ENCODE assay signal across 12 cellular contexts in the genomic region with DNA sequence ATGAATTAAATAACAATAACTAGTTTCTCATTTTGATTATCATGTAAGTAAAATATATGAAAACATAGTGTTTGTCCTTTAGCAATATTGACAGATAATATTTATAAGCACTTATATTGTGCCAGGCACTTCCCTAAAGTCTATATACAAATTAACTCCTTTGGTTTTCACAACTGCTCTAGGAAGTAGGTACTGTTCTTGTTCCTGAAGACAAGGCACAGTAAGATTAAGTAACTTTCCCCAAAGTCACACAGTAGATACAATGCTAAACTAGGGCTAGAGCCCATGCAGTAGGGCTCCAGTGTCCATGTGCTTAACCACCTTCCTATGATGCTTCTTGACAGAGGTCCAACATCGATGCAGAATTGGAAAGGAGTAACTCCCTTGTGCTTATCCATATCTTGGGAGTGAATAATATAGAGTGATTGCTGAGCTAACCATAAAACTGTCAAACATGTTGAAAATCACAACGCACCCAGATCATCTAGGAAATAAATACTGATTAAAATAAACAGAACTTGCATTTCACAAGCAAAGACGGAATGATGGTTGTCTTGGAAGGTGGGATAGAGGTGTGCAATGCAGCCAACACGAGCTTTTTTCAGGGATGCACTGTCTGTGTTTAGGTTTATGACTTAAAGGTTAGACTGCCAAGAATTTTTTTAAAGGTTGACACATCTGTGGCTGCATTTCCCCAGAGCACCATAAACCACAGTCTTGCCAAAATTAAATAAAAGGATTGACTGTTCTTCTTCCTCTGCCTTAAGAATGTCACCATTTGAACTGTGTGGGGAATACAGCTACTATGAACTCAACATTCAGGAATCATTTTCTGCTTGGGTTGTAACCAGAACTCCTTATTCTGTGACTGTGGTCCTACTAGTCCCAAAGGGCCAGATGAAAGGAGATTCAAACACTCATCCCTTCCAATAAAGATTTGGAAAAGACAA.
A peak's percentile ranks its signal among the peaks of the same experiment; 100 is the strongest.
DNase-seq lines count a peak whose midpoint lies in the region; ATAC-seq and TF ChIP-seq lines count a peak whose summit lies in the region.
"Had no signal": no experiment of that assay in that cellular context is flagged by ENCODE, and none has a peak within 500 bp of the region (broad histone marks: within the 10 kb centered on the region; RNA-seq: fewer than 3 reads in every experiment).

No MANE protein-coding gene starts in this region.

- H3K9me3 Mint-ChIP-seq in activated CD8-positive, alpha-beta T cell treated with anti-CD3 and anti-CD28 coated beads for 36 hours: no peaks in the 10 kb centered on the region

- peaks cover 89% of the 10 kb centered on the region for H3K4me1 Mint-ChIP-seq in activated CD8-positive, alpha-beta T cell treated with anti-CD3 and anti-CD28 coated beads for 36 hours (ENCODE audit: low read depth)

- peak overlapping the region; percentile 79 for H3K27ac Mint-ChIP-seq in activated CD8-positive, alpha-beta T cell treated with anti-CD3 and anti-CD28 coated beads for 36 hours

- CTCF ChIA-PET in activated CD8-positive, alpha-beta T cell treated with anti-CD3 and anti-CD28 coated beads for 36 hours (lab: Charles Lee): interaction anchor here (1.1 to 1.2 kb wide), 2 partner anchors 80 to 117 kb away, joined by 3 to 4 read pairs; no protein-coding TSS in a partner anchor

- intact Hi-C loops in activated CD8-positive, alpha-beta T cell treated with anti-CD3 and anti-CD28 coated beads for 36 hours (cut with micrococcal nuclease): no loop called here

- ATAC-seq in activated CD8-positive, alpha-beta T cell treated with anti-CD3 and anti-CD28 coated beads for 36 hours: no peak
- no peak for ATAC-seq in HG02885 (IDR thresholded peaks at IDR 0.05; ENCODE audit: poor library complexity, unreplicated experiment)
- ATAC-seq in GM21723 (IDR thresholded peaks at IDR 0.05; ENCODE audit: unreplicated experiment): no peak

- no peaks in the 10 kb centered on the region for H3K27me3 Mint-ChIP-seq in activated CD8-positive, alpha-beta T cell treated with anti-CD3 and anti-CD28 coated beads for 36 hours

- TF ChIP-seq CTCF in activated CD8-positive, alpha-beta T cell treated with anti-CD3 and anti-CD28 coated beads for 36 hours (IDR thresholded peaks at IDR 0.05): no peak

- POLR2A ChIA-PET in activated CD8-positive, alpha-beta T cell treated with anti-CD3 and anti-CD28 coated beads for 36 hours (lab: Charles Lee): interaction anchor here (1.2 to 1.4 kb wide), 4 partner anchors 9 to 75 kb away, joined by 3 to 4 read pairs (median 3); no protein-coding TSS in a partner anchor

- H3K4me3 Mint-ChIP-seq in activated CD8-positive, alpha-beta T cell treated with anti-CD3 and anti-CD28 coated beads for 36 hours: no peak overlapping the region

- DNase-seq in AG08395 (ENCODE audit: low spot score): peak; percentile 23
- peak; percentile 66 for DNase-seq in COLO829 (ENCODE audit: low spot score)
- no peak for DNase-seq in activated CD8-positive, alpha-beta T cell treated with anti-CD3 and anti-CD28 coated beads for 36 hours
- DNase-seq in iris pigment epithelial cell (ENCODE audit: low read depth): peak; percentile 80
- DNase-seq in NCI-H510A treated with DMSO at 0.1 percent for 48 hours (lab: John Stamatoyannopoulos, UW): no peak
- DNase-seq in nucleus accumbens (lab: John Stamatoyannopoulos, UW): no peak
- DNase-seq: caudate nucleus; NCI-H1048; stimulated activated CD4-positive, alpha-beta T cell treated with anti-CD3 and anti-CD28 coated beads, Interleukin-4, amount 100 ng/mL, for 4 hours; upper lobe of left lung had no signal

- peaks cover 50% of the 10 kb centered on the region for H3K36me3 Mint-ChIP-seq in activated CD8-positive, alpha-beta T cell treated with anti-CD3 and anti-CD28 coated beads for 36 hours (ENCODE audit: low read depth)

Comparison
In these comparisons a context has a peak if more than half of its experiments do, and no peak if none do; other contexts are left out.
1. DNase-seq: peak in AG08395 (single experiment), COLO829 (single experiment) and iris pigment epithelial cell (single experiment); none in activated CD8-positive, alpha-beta T cell treated with anti-CD3 and anti-CD28 coated beads for 36 hours (single experiment), NCI-H510A treated with DMSO at 0.1 percent for 48 hours (single experiment) and nucleus accumbens (0 of 56).